13 cellular contexts compared by ENCODE assay signal in the genomic region with DNA sequence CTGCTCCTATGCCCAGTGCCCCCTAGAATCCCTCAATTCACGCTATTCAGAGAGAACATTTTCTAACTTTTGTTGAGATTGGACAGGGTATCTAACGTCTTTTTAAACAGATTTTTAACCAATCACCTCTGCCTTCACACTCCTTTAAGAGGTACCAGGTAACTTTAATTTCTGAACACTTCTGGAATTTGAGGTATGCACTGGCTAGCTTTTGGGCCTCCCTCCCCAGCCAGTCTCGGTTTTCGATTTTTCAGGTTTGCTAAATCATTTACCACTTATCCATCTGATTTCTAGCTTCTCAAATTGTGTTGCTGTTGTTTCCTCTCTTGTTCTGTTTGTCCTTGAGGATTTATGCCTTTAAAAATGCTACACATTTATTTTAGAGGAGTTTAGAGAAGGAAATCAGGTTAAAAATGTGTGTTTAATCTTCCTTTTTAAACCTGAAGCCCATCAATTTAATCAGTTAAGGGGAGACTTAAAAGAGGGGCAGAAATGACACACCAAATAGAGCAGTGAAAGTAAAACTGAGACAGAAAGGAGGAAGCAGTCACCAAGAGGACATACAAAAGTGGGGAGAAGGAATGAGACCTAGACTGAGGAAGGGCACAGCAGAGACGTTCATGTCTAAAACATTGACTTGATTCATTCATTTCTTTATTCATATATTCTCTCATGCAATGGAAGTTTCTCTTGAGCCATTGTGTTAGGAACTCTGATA.
A peak's percentile ranks its signal among the peaks of the same experiment; 100 is the strongest.
DNase-seq lines count a peak whose midpoint lies in the region; ATAC-seq and TF ChIP-seq lines count a peak whose summit lies in the region.
"Had no signal": no experiment of that assay in that cellular context is flagged by ENCODE, and none has a peak within 500 bp of the region (broad histone marks: within the 10 kb centered on the region; RNA-seq: fewer than 3 reads in every experiment).

No MANE protein-coding gene starts in this region.

- CTCF ChIA-PET in RWPE1 (lab: Yijun Ruan, JAX): no interaction called here

- H3K9me3 ChIP-seq in hepatocyte (ENCODE audit: low read depth): no peaks in the 10 kb centered on the region
- H3K9me3 ChIP-seq: Caco-2 had no signal

- H3K27me3 ChIP-seq in hepatocyte: no peaks in the 10 kb centered on the region

- no peaks in the 10 kb centered on the region for H3K4me1 ChIP-seq in hepatocyte (ENCODE audit: insufficient read depth)

- H3K36me3 ChIP-seq in hepatocyte (replicated peaks; ENCODE audit: insufficient read depth, low read depth): no peaks in the 10 kb centered on the region

- no peak overlapping the region for H2AFZ ChIP-seq in hepatocyte

- POLR2A ChIA-PET in RWPE1 (lab: Yijun Ruan, JAX; ENCODE audit: low non-redundant PET): no interaction called here

- TF ChIP-seq CTCF in hepatocyte (IDR thresholded peaks at IDR 0.05; ENCODE audit: poor library complexity): no peak
- no peak for TF ChIP-seq CTCF in RWPE1 (conservative IDR thresholded peaks at IDR 0.05; ENCODE audit: low read depth)

- no peaks in the 10 kb centered on the region for H3K9me2 ChIP-seq in hepatocyte (replicated peaks; ENCODE audit: insufficient read depth)

- ATAC-seq in GM18508 (IDR thresholded peaks at IDR 0.05; ENCODE audit: insufficient read depth, unreplicated experiment) (peak; percentile 99), GM21528 (IDR thresholded peaks at IDR 0.05; ENCODE audit: low FRiP score, unreplicated experiment) (peak; percentile 98), HG03280 (IDR thresholded peaks at IDR 0.05; ENCODE audit: unreplicated experiment) (peak; percentile 99)
- ATAC-seq: sciatic nerve had no signal

- H3K79me2 ChIP-seq in hepatocyte: no peaks in the 10 kb centered on the region

- H3K4me3 ChIP-seq in hepatocyte: no peak overlapping the region

- no peak overlapping the region for H3K4me2 ChIP-seq in hepatocyte

- no peak overlapping the region for H3K27ac ChIP-seq in hepatocyte
- no peak overlapping the region for H3K27ac ChIP-seq in RWPE1

- peak; percentile 8 for DNase-seq in glomerular visceral epithelial cell (ENCODE audit: extremely low spot score)
- no peak for DNase-seq in GDM1 (lab: John Stamatoyannopoulos, UW)
- DNase-seq in hepatocyte (ENCODE audit: low spot score): no peak
- no peak for DNase-seq in D341Med (ENCODE audit: low spot score)
- no peak for DNase-seq in RWPE1 (ENCODE audit: low spot score)
- DNase-seq: activated CD4-positive, alpha-beta T cell treated with anti-CD3 and anti-CD28 coated beads, Interleukin-2, amount 10 ng/mL, durations not matched to agents 24 days and 14 days; Caco-2; NCI-H82; stimulated activated naive CD4-positive, alpha-beta T cell treated with Interleukin-2 at 50 U/mL for 16 hours had no signal

- no peaks in the 10 kb centered on the region for H4K20me1 ChIP-seq in hepatocyte (ENCODE audit: insufficient read depth, poor library complexity, severe bottlenecking)

- WGBS in hepatocyte (ENCODE audit: low lambda C conversion rate, missing lambda C conversion rate): 67% methylated on average over 5 of the region's 5 CpGs
